In the genomic region with DNA sequence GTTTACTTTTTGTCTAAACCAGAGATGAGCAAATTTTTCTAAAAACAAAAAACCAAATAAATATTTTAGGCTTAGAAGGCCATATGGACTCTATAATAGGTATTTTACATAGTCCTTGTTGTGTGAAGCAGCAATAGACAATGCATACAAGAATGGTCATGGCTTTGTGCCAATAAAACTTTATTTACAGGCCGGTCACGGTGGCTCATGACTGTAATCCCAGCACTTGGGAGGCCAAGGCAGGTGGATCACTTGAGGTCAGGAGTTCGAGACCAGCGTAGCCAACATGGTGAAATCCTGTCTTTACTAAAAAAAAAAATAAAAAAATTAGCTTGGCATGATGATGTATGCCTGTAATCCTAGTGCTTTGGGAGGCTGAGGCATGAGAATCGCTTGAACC, we compare ENCODE assay signal across 27 cellular contexts.
A peak's percentile ranks its signal among the peaks of the same experiment; 100 is the strongest.
DNase-seq lines count a peak whose midpoint lies in the region; ATAC-seq, FAIRE-seq and TF ChIP-seq lines count a peak whose summit lies in the region.
"Had no signal": no experiment of that assay in that cellular context is flagged by ENCODE, and none has a peak within 500 bp of the region (broad histone marks: within the 10 kb centered on the region; RNA-seq: fewer than 3 reads in every experiment).

No MANE protein-coding gene starts in this region.

- peak overlapping the region; percentile 55 for H3K4me2 ChIP-seq in KMS-11
- H3K4me2 ChIP-seq in K562 (ENCODE audit: insufficient read depth, low read length), result no peak overlapping the region
- H3K4me2 ChIP-seq: A549, GM23338 had no signal

- BruUV-seq in K562 (replicated peaks; lab: Mats Ljungman, UMichigan), result no TSS peak

- H3K9me3 Mint-ChIP-seq in osteocyte (ENCODE audit: unreplicated experiment), result no peaks in the 10 kb centered on the region
- H3K9me3 Mint-ChIP-seq: CD4-positive, alpha-beta T cell; GM23338 had no signal

- H4K20me1 ChIP-seq in KMS-11 (ENCODE audit: insufficient read depth), result no peaks in the 10 kb centered on the region
- H4K20me1 ChIP-seq in K562 (replicated peaks; ENCODE audit: control insufficient read depth, insufficient read depth, low read length), result no peaks in the 10 kb centered on the region
- H4K20me1 ChIP-seq: BLaER1 treated with 17β-estradiol and CSF1 and Interleukin-3, amounts not matched to agents 10 nM and 100 nM had no signal

- POLR2A ChIA-PET in HEK293 (lab: Yijun Ruan, JAX), result no interaction called here
- POLR2A ChIA-PET in K562 (lab: Yijun Ruan, JAX), result no interaction called here

- in situ Hi-C loops in K562 (cut with MboI), result no loop called here

- H3K9me1 ChIP-seq in K562 (ENCODE audit: control insufficient read depth, insufficient read depth, low read length), result no peaks in the 10 kb centered on the region

- no peaks in the 10 kb centered on the region for H3K4me1 ChIP-seq in HEK293 (ENCODE audit: control insufficient read depth, insufficient read depth, low read length)
- H3K4me1 ChIP-seq in KMS-11 (ENCODE audit: low read depth, poor library complexity, severe bottlenecking), result peaks cover 59% of the 10 kb centered on the region
- H3K4me1 ChIP-seq in K562 (replicated peaks in 1 of 2; ENCODE audit: control insufficient read depth in 2 of 2, insufficient read depth in 2 of 2, low read length in 2 of 2), result no peaks in the 10 kb centered on the region
- no peaks in the 10 kb centered on the region for H3K4me1 ChIP-seq in effector memory CD4-positive, alpha-beta T cell (ENCODE audit: control insufficient read depth, insufficient read depth, low read length, poor library complexity, severe bottlenecking)
- H3K4me1 ChIP-seq: BE2C had no signal

- no peak for TF ChIP-seq POLR2A in K562 (conservative IDR thresholded peaks at IDR 0.05)

- no peak for TF ChIP-seq RAD21 in K562 (CRISPR knock-in tag; conservative IDR thresholded peaks at IDR 0.05 in 1 of 2, IDR thresholded peaks at IDR 0.05 in 1 of 2)

- H3K4me3 Mint-ChIP-seq in osteocyte (ENCODE audit: unreplicated experiment), result no peak overlapping the region
- H3K4me3 Mint-ChIP-seq: CD14-positive monocyte; CD4-positive, alpha-beta T cell; CD8-positive, alpha-beta memory T cell; GM23338; H9; HFFc6 had no signal

- H3K9me3 ChIP-seq in HEK293 (ENCODE audit: control insufficient read depth, insufficient read depth, low read depth, low read length), result no peaks in the 10 kb centered on the region
- no peaks in the 10 kb centered on the region for H3K9me3 ChIP-seq in K562 (replicated peaks; ENCODE audit: control insufficient read depth, insufficient read depth, low read depth, low read length)
- no peaks in the 10 kb centered on the region for H3K9me3 ChIP-seq in effector memory CD4-positive, alpha-beta T cell (ENCODE audit: control insufficient read depth, low read length)
- H3K9me3 ChIP-seq: A549, BE2C had no signal

- H3K4me1 Mint-ChIP-seq in osteocyte (ENCODE audit: unreplicated experiment), result peaks cover 46% of the 10 kb centered on the region
- H3K4me1 Mint-ChIP-seq: CD8-positive, alpha-beta memory T cell had no signal

- H3K9ac ChIP-seq in KMS-11 (peak overlapping the region; percentile 23; the same call in 1 of the 2 replicates), K562 (ENCODE audit: insufficient read depth in 1 of 2, low read depth in 2 of 2, low read length in 2 of 2) (no peak overlapping the region)
- H3K9ac ChIP-seq: BLaER1 treated with 17β-estradiol and CSF1 and Interleukin-3, amounts not matched to agents 10 nM and 100 nM had no signal

- H2AFZ ChIP-seq in KMS-11 (ENCODE audit: low read depth) (peak overlapping the region; percentile 42), K562 (ENCODE audit: low read depth, low read length) (no peak overlapping the region)
- H2AFZ ChIP-seq: GM23338 had no signal

- H3K4me3 ChIP-seq in HEK293 (ENCODE audit: low read depth, low read length) (no peak overlapping the region), KMS-11 (IDR thresholded peaks at IDR 0.05; ENCODE audit: insufficient read depth, low read depth, low read length) (no peak overlapping the region), K562 (no peak overlapping the region)
- no peak overlapping the region for H3K4me3 ChIP-seq in effector memory CD4-positive, alpha-beta T cell (ENCODE audit: insufficient read depth, low read depth, low read length, poor library complexity, severe bottlenecking)
- H3K4me3 ChIP-seq: A549; BLaER1 treated with 17β-estradiol and CSF1 and Interleukin-3, amounts not matched to agents 10 nM and 100 nM; GM23338 had no signal

- DNase-seq in K562 (ENCODE audit: extremely low read depth in 1 of 4, low spot score in 3 of 4), result no peak
- DNase-seq in osteocyte (ENCODE audit: extremely low spot score, unreplicated experiment), result no peak
- no peak for DNase-seq in stimulated activated naive CD4-positive, alpha-beta T cell (lab: John Stamatoyannopoulos, UW)
- no peak for DNase-seq in effector memory CD4-positive, alpha-beta T cell
- no peak for DNase-seq in Kasumi-1 (lab: John Stamatoyannopoulos, UW)
- DNase-seq: 8988T; ACHN; AML-193; BE2C; CD4-positive, alpha-beta T cell; CD8-positive, alpha-beta memory T cell; DMS 273 treated with DMSO at 0.1 percent for 48 hours; DMS79; EL; GDM1; H9; HFFc6 had no signal

- intact Hi-C loops in K562 (cut with micrococcal nuclease), result no loop called here

- no peaks in the 10 kb centered on the region for H3K27me3 ChIP-seq in KMS-11 (ENCODE audit: insufficient read depth, low read depth)
- peaks cover 0 to 6% of the 10 kb centered on the region in 2 experiments; a peak in 1 of 5 replicates for H3K27me3 ChIP-seq in K562 (ENCODE audit: control insufficient read depth in 2 of 2, insufficient read depth in 2 of 2, low read length in 2 of 2)
- H3K27me3 ChIP-seq in effector memory CD4-positive, alpha-beta T cell (replicated peaks; ENCODE audit: control insufficient read depth, insufficient read depth, low read length, poor library complexity, severe bottlenecking), result peaks cover 4% of the 10 kb centered on the region
- H3K27me3 ChIP-seq: BE2C; BLaER1 treated with 17β-estradiol and CSF1 and Interleukin-3, amounts not matched to agents 10 nM and 100 nM had no signal

- CTCF ChIA-PET in HEK293 (lab: Yijun Ruan, JAX), result no interaction called here
- CTCF ChIA-PET in K562 (lab: Yijun Ruan, JAX; ENCODE audit: low intra/inter-chr PET ratio), result no interaction called here

- no peak for TF ChIP-seq CTCF in HEK293 (tag by site-specific recombination; IDR thresholded peaks at IDR 0.05)
- no peak for TF ChIP-seq CTCF in KMS-11 (conservative IDR thresholded peaks at IDR 0.05; ENCODE audit: low read depth, low read length)
- TF ChIP-seq CTCF in K562 (IDR thresholded peaks at IDR 0.05 in 2 of 3, conservative IDR thresholded peaks at IDR 0.05 in 1 of 3; ENCODE audit: insufficient read depth in 2 of 3, low read depth in 1 of 3, low read length in 3 of 3), result no peak
- no peak for TF ChIP-seq CTCF in osteocyte (IDR thresholded peaks at IDR 0.05)

- no peaks in the 10 kb centered on the region for H3K36me3 ChIP-seq in HEK293 (ENCODE audit: control insufficient read depth in 2 of 2, insufficient read depth in 1 of 2, low read length in 2 of 2)
- H3K36me3 ChIP-seq in KMS-11 (ENCODE audit: insufficient read depth), result no peaks in the 10 kb centered on the region
- no peaks in the 10 kb centered on the region for H3K36me3 ChIP-seq in K562 (ENCODE audit: control insufficient read depth, insufficient read depth, low read length)
- no peaks in the 10 kb centered on the region for H3K36me3 ChIP-seq in effector memory CD4-positive, alpha-beta T cell (ENCODE audit: control insufficient read depth, insufficient read depth, low read length)
- H3K36me3 ChIP-seq: BE2C; BLaER1 treated with 17β-estradiol and CSF1 and Interleukin-3, amounts not matched to agents 10 nM and 100 nM had no signal

- no peak overlapping the region for H3K27ac ChIP-seq in HEK293 (ENCODE audit: extremely low read depth, low read depth, low read length)
- H3K27ac ChIP-seq in KMS-11, result peak overlapping the region; percentile 71
- H3K27ac ChIP-seq in K562 (ENCODE audit: extremely low read depth, low read depth, low read length), result no peak overlapping the region
- H3K27ac ChIP-seq in effector memory CD4-positive, alpha-beta T cell (ENCODE audit: insufficient read depth, low read length, poor library complexity, severe bottlenecking), result no peak overlapping the region
- H3K27ac ChIP-seq: BLaER1 treated with 17β-estradiol and CSF1 and Interleukin-3, amounts not matched to agents 10 nM and 100 nM had no signal

- no peaks in the 10 kb centered on the region for H3K79me2 ChIP-seq in KMS-11 (ENCODE audit: insufficient read depth, low read depth)
- H3K79me2 ChIP-seq in K562 (ENCODE audit: control insufficient read depth, insufficient read depth, low read length), result no peaks in the 10 kb centered on the region

- peak overlapping the region; percentile 75 for H3K27ac Mint-ChIP-seq in osteocyte (ENCODE audit: unreplicated experiment)
- H3K27ac Mint-ChIP-seq: CD14-positive monocyte; CD4-positive, alpha-beta T cell; CD8-positive, alpha-beta memory T cell; GM23338; HFFc6 had no signal

- no peak for ATAC-seq in K562
- ATAC-seq: A549, GM23338, HCT116 had no signal

- no peaks in the 10 kb centered on the region for H3K27me3 Mint-ChIP-seq in osteocyte (ENCODE audit: unreplicated experiment)
- H3K27me3 Mint-ChIP-seq: CD4-positive, alpha-beta T cell had no signal

- no peak for FAIRE-seq in K562 (lab: Jason Lieb, UNC)
- FAIRE-seq: A549, D721Med, GM12891, GM18507 had no signal

- TF ChIP-seq EP300 in K562 (IDR thresholded peaks at IDR 0.05; ENCODE audit: low read length), result no peak

- H3K36me3 Mint-ChIP-seq in osteocyte (ENCODE audit: unreplicated experiment), result peaks cover 19% of the 10 kb centered on the region
- H3K36me3 Mint-ChIP-seq: CD14-positive monocyte; CD8-positive, alpha-beta memory T cell had no signal

- WGBS in K562 (ENCODE audit: insufficient coverage, low coverage, missing lambda C conversion rate), result 0% methylated on average over 5 of the region's 5 CpGs

TF ChIP-seq in K562, 482 proteins besides CTCF, POLR2A, EP300 and RAD21 (continues in another document):
- TF ChIP-seq NFIC (IDR thresholded peaks at IDR 0.05), result 0 out of 2 replicates have a peak, but pooled peaks have one; percentile 18
